In genomic region chr9:112120471-112120925, GRCh38 we compare ENCODE assay signal across 16 cellular contexts. TPM values are rescaled to one million over a fixed set of nuclear protein-coding genes. Genes with fewer than 3 reads are reported as not detected.
DNase-seq lines count a peak whose midpoint lies in the region; ATAC-seq, FAIRE-seq and TF ChIP-seq lines count a peak whose summit lies in the region.
"Had no signal": no experiment of that assay in that cellular context is flagged by ENCODE, and none has a peak within 500 bp of the region (broad histone marks: within the 10 kb centered on the region; RNA-seq: fewer than 3 reads in every experiment).

No MANE protein-coding gene starts in this region.

- no peaks in the 10 kb centered on the region for H3K27me3 Mint-ChIP-seq in GM23338 (ENCODE audit: insufficient read depth, low read depth, poor library complexity)
- H3K27me3 Mint-ChIP-seq in activated T-helper 1 cell treated with anti-CD3 and anti-CD28 coated beads, Interleukin-12 subunit alpha, Interleukin-12 subunit beta, Interleukin-2, Interleukin-4 antibody, amounts not matched to agents 30 ng/mL and 10 ng/mL and 1 ng/mL, durations not matched to agents 14 hours and 24 hours and 36 hours (ENCODE audit: insufficient read depth) = no peaks in the 10 kb centered on the region
- H3K27me3 Mint-ChIP-seq: activated CD4-positive, alpha-beta memory T cell treated with anti-CD3 and anti-CD28 coated beads for 36 hours; central memory CD8-positive, alpha-beta T cell; stimulated activated naive CD8-positive, alpha-beta T cell treated with anti-CD3 and anti-CD28 coated beads, Interleukin-15, amount 100 ng/mL, for 72 hours had no signal

- no peak overlapping the region for H3K4me3 Mint-ChIP-seq in GM23338
- H3K4me3 Mint-ChIP-seq in activated T-helper 1 cell treated with anti-CD3 and anti-CD28 coated beads, Interleukin-12 subunit alpha, Interleukin-12 subunit beta, Interleukin-2, Interleukin-4 antibody, amounts not matched to agents 30 ng/mL and 10 ng/mL and 1 ng/mL, durations not matched to agents 14 hours and 24 hours and 36 hours = no peak overlapping the region
- H3K4me3 Mint-ChIP-seq: activated CD4-positive, alpha-beta memory T cell treated with anti-CD3 and anti-CD28 coated beads for 36 hours; central memory CD8-positive, alpha-beta T cell; stimulated activated naive CD8-positive, alpha-beta T cell treated with anti-CD3 and anti-CD28 coated beads, Interleukin-15, amount 100 ng/mL, for 72 hours; T-helper 2 cell treated with Interferon-gamma antibody and Interleukin-4, amounts not matched to agents 5 μg/mL and 100 μg/mL, for 36 hours had no signal

- H3F3A ChIP-seq in GM23338 (replicated peaks; ENCODE audit: low read depth) = no peaks in the 10 kb centered on the region

- H4K20me1 ChIP-seq in GM23338 (replicated peaks; ENCODE audit: insufficient read depth) = no peaks in the 10 kb centered on the region; the same call in 1 of the 2 replicates

- H3K9ac ChIP-seq in endocrine pancreas (ENCODE audit: control insufficient read depth, insufficient read depth, low read length) = no peak overlapping the region

- no peaks in the 10 kb centered on the region for H3K36me3 Mint-ChIP-seq in GM23338 (ENCODE audit: low read depth)
- H3K36me3 Mint-ChIP-seq in activated T-helper 1 cell treated with anti-CD3 and anti-CD28 coated beads, Interleukin-12 subunit alpha, Interleukin-12 subunit beta, Interleukin-2, Interleukin-4 antibody, amounts not matched to agents 30 ng/mL and 10 ng/mL and 1 ng/mL, durations not matched to agents 14 hours and 24 hours and 36 hours (ENCODE audit: low read depth) = peaks cover 20% of the 10 kb centered on the region

- H3K27ac ChIP-seq in GM23338 (ENCODE audit: low read depth) = no peak overlapping the region
- H3K27ac ChIP-seq in pancreas = peak overlapping the region in 3 of 4 donors; percentile 68 to 89 (median 86)
- H3K27ac ChIP-seq: RWPE1 had no signal

- no peaks in the 10 kb centered on the region for H3K79me2 ChIP-seq in GM23338 (replicated peaks; ENCODE audit: insufficient read depth)

- ATAC-seq in GM23338 (peak; percentile 74), pancreas (peak in 3 of 4 donors; percentile 4 to 28 (median 10)), HG03521 (IDR thresholded peaks at IDR 0.05; ENCODE audit: unreplicated experiment) (no peak)
- ATAC-seq: stimulated activated naive CD8-positive, alpha-beta T cell treated with anti-CD3 and anti-CD28 coated beads, Interleukin-15, amount 100 ng/mL, for 72 hours had no signal

- H3K27ac Mint-ChIP-seq in GM23338 = 0 out of 2 replicates have a peak overlapping the region, but pooled peaks have one; percentile 33
- H3K27ac Mint-ChIP-seq in activated T-helper 1 cell treated with anti-CD3 and anti-CD28 coated beads, Interleukin-12 subunit alpha, Interleukin-12 subunit beta, Interleukin-2, Interleukin-4 antibody, amounts not matched to agents 30 ng/mL and 10 ng/mL and 1 ng/mL, durations not matched to agents 14 hours and 24 hours and 36 hours = no peak overlapping the region
- H3K27ac Mint-ChIP-seq: activated CD4-positive, alpha-beta memory T cell treated with anti-CD3 and anti-CD28 coated beads for 36 hours; stimulated activated naive CD8-positive, alpha-beta T cell treated with anti-CD3 and anti-CD28 coated beads, Interleukin-15, amount 100 ng/mL, for 72 hours; T-helper 2 cell treated with Interferon-gamma antibody and Interleukin-4, amounts not matched to agents 5 μg/mL and 100 μg/mL, for 36 hours had no signal

- peaks cover 21% of the 10 kb centered on the region for H3K4me1 Mint-ChIP-seq in GM23338
- H3K4me1 Mint-ChIP-seq in activated T-helper 1 cell treated with anti-CD3 and anti-CD28 coated beads, Interleukin-12 subunit alpha, Interleukin-12 subunit beta, Interleukin-2, Interleukin-4 antibody, amounts not matched to agents 30 ng/mL and 10 ng/mL and 1 ng/mL, durations not matched to agents 14 hours and 24 hours and 36 hours (ENCODE audit: low read depth) = peaks cover 11% of the 10 kb centered on the region

- WGBS in pancreas, 2 donors = 82 to 89% methylated on average over 2 of the region's 2 CpGs

- intact Hi-C loops in pancreas (cut with DNase I) = no loop called here
- intact Hi-C loops in activated T-helper 1 cell treated with anti-CD3 and anti-CD28 coated beads, Interleukin-12 subunit alpha, Interleukin-12 subunit beta, Interleukin-2, Interleukin-4 antibody, amounts not matched to agents 30 ng/mL and 10 ng/mL and 1 ng/mL, durations not matched to agents 14 hours and 24 hours and 36 hours (cut with micrococcal nuclease) = no loop called here

- H3K27me3 ChIP-seq in GM23338 (ENCODE audit: insufficient read depth) (no peaks in the 10 kb centered on the region), endocrine pancreas (ENCODE audit: control insufficient read depth, insufficient read depth, low read length) (no peaks in the 10 kb centered on the region), pancreas (no peaks in the 10 kb centered on the region)

- no peak for FAIRE-seq in pancreas (lab: Jason Lieb, UNC)

- no peaks in the 10 kb centered on the region for H3K9me3 ChIP-seq in endocrine pancreas (ENCODE audit: control insufficient read depth, low read length)
- H3K9me3 ChIP-seq in pancreas = no peaks in the 10 kb centered on the region

- TF ChIP-seq CTCF in GM23338 (conservative IDR thresholded peaks at IDR 0.05; ENCODE audit: low read depth in 2 of 2) = no peak
- TF ChIP-seq CTCF in pancreas (IDR thresholded peaks at IDR 0.05) = no peak

- H3K9me2 ChIP-seq in GM23338 (ENCODE audit: insufficient read depth) = no peaks in the 10 kb centered on the region

- H3K36me3 ChIP-seq in GM23338 (ENCODE audit: insufficient read depth) (no peaks in the 10 kb centered on the region), endocrine pancreas (ENCODE audit: control insufficient read depth, insufficient read depth, low read length) (no peaks in the 10 kb centered on the region), pancreas (no peaks in the 10 kb centered on the region)

- DNase-seq in GM23338 (ENCODE audit: low spot score) = peak; percentile 35
- DNase-seq in NCI-H2107 treated with DMSO at 0.1 percent for 48 hours (lab: John Stamatoyannopoulos, UW; ENCODE audit: unreplicated experiment) = peak; percentile 15
- no peak for DNase-seq in pancreas
- DNase-seq in activated T-helper 1 cell treated with anti-CD3 and anti-CD28 coated beads, Interleukin-12 subunit alpha, Interleukin-12 subunit beta, Interleukin-2, Interleukin-4 antibody, amounts not matched to agents 30 ng/mL and 10 ng/mL and 1 ng/mL, durations not matched to agents 14 hours and 24 hours and 36 hours (ENCODE audit: low spot score) = no peak
- no peak for DNase-seq in activated CD4-positive, alpha-beta T cell treated with anti-CD3 and anti-CD28 coated beads for 4 hours
- no peak for DNase-seq in NCI-H345 treated with DMSO at 0.1 percent for 48 hours (lab: John Stamatoyannopoulos, UW; ENCODE audit: unreplicated experiment)
- DNase-seq: activated CD4-positive, alpha-beta memory T cell treated with anti-CD3 and anti-CD28 coated beads for 36 hours; activated naive CD4-positive, alpha-beta T cell; C1 segment of cervical spinal cord; IMR-90; stimulated activated naive CD8-positive, alpha-beta T cell treated with anti-CD3 and anti-CD28 coated beads, Interleukin-15, amount 100 ng/mL, for 72 hours had no signal

- H3K9me3 Mint-ChIP-seq in GM23338 = no peaks in the 10 kb centered on the region
- no peaks in the 10 kb centered on the region for H3K9me3 Mint-ChIP-seq in activated T-helper 1 cell treated with anti-CD3 and anti-CD28 coated beads, Interleukin-12 subunit alpha, Interleukin-12 subunit beta, Interleukin-2, Interleukin-4 antibody, amounts not matched to agents 30 ng/mL and 10 ng/mL and 1 ng/mL, durations not matched to agents 14 hours and 24 hours and 36 hours
- H3K9me3 Mint-ChIP-seq: activated CD4-positive, alpha-beta memory T cell treated with anti-CD3 and anti-CD28 coated beads for 36 hours; central memory CD8-positive, alpha-beta T cell; stimulated activated naive CD8-positive, alpha-beta T cell treated with anti-CD3 and anti-CD28 coated beads, Interleukin-15, amount 100 ng/mL, for 72 hours; T-helper 2 cell treated with Interferon-gamma antibody and Interleukin-4, amounts not matched to agents 5 μg/mL and 100 μg/mL, for 36 hours had no signal

- no peak overlapping the region for H2AFZ ChIP-seq in GM23338

- no peak overlapping the region for H3K4me2 ChIP-seq in GM23338

- H3K4me3 ChIP-seq in GM23338 = no peak overlapping the region
- H3K4me3 ChIP-seq in endocrine pancreas (ENCODE audit: control insufficient read depth, insufficient read depth, low read length) = peak overlapping the region; percentile 52
- no peak overlapping the region for H3K4me3 ChIP-seq in pancreas

- peaks cover 9% of the 10 kb centered on the region for H3K4me1 ChIP-seq in GM23338 (ENCODE audit: insufficient read depth)
- peaks cover 17% of the 10 kb centered on the region for H3K4me1 ChIP-seq in endocrine pancreas (ENCODE audit: control insufficient read depth, insufficient read depth, low read length)
- peaks cover 18 to 27% (median 24%) of the 10 kb centered on the region in 3 donors for H3K4me1 ChIP-seq in pancreas

TF ChIP-seq in GM23338, 12 proteins besides CTCF, POLR2A, EP300 and RAD21 (continues in another document):
- TF ChIP-seq ZNF331 (CRISPR knock-in tag; IDR thresholded peaks at IDR 0.05; ENCODE audit: low read depth) (no peak), STAT1 (IDR thresholded peaks at IDR 0.05; ENCODE audit: unreplicated experiment) (no peak), ETS1 (IDR thresholded peaks at IDR 0.05) (no peak), NANOG (IDR thresholded peaks at IDR 0.05; ENCODE audit: borderline replicate concordance) (no peak), CREB1 (CRISPR knock-in tag; IDR thresholded peaks at IDR 0.05; ENCODE audit: low read depth) (no peak)

RNA-seq across cellular contexts. Expression of gene SUSD1, which starts 54.6 kb away (rescaled TPM):
- total RNA-seq in GM23338 (2014; rRNA removed; shearing (Covaris generic)) = 5.1 and 6.4 TPM in 2 replicates
- polyA plus RNA-seq in GM23338 (2016; fragmentation: Nextera tagmentation; extraction: Ambion mirVana) (1.2 and 1.4 TPM in 2 replicates), pancreas (1 to 10 TPM; 2.6 to 6.3 TPM)
- total RNA-seq in pancreas = 10 to 100 TPM in 2 of 6 donors, 1 to 10 TPM in 4; 2.8 to 14.8 (median 4.4) TPM
- total RNA-seq in activated T-helper 1 cell treated with anti-CD3 and anti-CD28 coated beads, Interleukin-12 subunit alpha, Interleukin-12 subunit beta, Interleukin-2, Interleukin-4 antibody, amounts not matched to agents 30 ng/mL and 10 ng/mL and 1 ng/mL, durations not matched to agents 14 hours and 24 hours and 36 hours = 3.7 and 4.5 TPM in 2 replicates

Comparison
In these comparisons a context has a peak if more than half of its experiments do, and no peak if none do; other contexts are left out.
1. DNase-seq: peak in GM23338 (single experiment) and NCI-H2107 treated with DMSO at 0.1 percent for 48 hours (single experiment); none in pancreas (0 of 6), activated T-helper 1 cell treated with anti-CD3 and anti-CD28 coated beads, Interleukin-12 subunit alpha, Interleukin-12 subunit beta, Interleukin-2, Interleukin-4 antibody, amounts not matched to agents 30 ng/mL and 10 ng/mL and 1 ng/mL, durations not matched to agents 14 hours and 24 hours and 36 hours (single experiment), activated CD4-positive, alpha-beta T cell treated with anti-CD3 and anti-CD28 coated beads for 4 hours (0 of 2) and NCI-H345 treated with DMSO at 0.1 percent for 48 hours (single experiment).